ENCODE assay signal across 2 cellular contexts in genomic region chr7:92131764-92132330, GRCh38.
TF ChIP-seq lines count a peak whose summit lies in the region.

No MANE protein-coding gene starts in this region.

TF ChIP-seq in GM23338, 12 proteins besides CTCF, POLR2A, EP300 and RAD21:
- TF ChIP-seq NANOG (IDR thresholded peaks at IDR 0.05; ENCODE audit: borderline replicate concordance): no peak
- TF ChIP-seq ZNF331 (CRISPR knock-in tag; IDR thresholded peaks at IDR 0.05; ENCODE audit: low read depth): no peak
- TF ChIP-seq, protein P1, sequence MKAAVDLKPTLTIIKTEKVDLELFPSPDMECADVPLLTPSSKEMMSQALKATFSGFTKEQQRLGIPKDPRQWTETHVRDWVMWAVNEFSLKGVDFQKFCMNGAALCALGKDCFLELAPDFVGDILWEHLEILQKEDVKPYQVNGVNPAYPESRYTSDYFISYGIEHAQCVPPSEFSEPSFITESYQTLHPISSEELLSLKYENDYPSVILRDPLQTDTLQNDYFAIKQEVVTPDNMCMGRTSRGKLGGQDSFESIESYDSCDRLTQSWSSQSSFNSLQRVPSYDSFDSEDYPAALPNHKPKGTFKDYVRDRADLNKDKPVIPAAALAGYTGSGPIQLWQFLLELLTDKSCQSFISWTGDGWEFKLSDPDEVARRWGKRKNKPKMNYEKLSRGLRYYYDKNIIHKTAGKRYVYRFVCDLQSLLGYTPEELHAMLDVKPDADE (IDR thresholded peaks at IDR 0.05): no peak
- no peak for TF ChIP-seq POLR2AphosphoS5 (IDR thresholded peaks at IDR 0.05; ENCODE audit: low read depth)
- no peak for TF ChIP-seq ZNF462 (CRISPR knock-in tag; IDR thresholded peaks at IDR 0.05)
- TF ChIP-seq CREB1 (CRISPR knock-in tag; IDR thresholded peaks at IDR 0.05; ENCODE audit: low read depth): no peak
- TF ChIP-seq ZNF114 (CRISPR knock-in tag; IDR thresholded peaks at IDR 0.05): no peak
- TF ChIP-seq, protein P2, sequence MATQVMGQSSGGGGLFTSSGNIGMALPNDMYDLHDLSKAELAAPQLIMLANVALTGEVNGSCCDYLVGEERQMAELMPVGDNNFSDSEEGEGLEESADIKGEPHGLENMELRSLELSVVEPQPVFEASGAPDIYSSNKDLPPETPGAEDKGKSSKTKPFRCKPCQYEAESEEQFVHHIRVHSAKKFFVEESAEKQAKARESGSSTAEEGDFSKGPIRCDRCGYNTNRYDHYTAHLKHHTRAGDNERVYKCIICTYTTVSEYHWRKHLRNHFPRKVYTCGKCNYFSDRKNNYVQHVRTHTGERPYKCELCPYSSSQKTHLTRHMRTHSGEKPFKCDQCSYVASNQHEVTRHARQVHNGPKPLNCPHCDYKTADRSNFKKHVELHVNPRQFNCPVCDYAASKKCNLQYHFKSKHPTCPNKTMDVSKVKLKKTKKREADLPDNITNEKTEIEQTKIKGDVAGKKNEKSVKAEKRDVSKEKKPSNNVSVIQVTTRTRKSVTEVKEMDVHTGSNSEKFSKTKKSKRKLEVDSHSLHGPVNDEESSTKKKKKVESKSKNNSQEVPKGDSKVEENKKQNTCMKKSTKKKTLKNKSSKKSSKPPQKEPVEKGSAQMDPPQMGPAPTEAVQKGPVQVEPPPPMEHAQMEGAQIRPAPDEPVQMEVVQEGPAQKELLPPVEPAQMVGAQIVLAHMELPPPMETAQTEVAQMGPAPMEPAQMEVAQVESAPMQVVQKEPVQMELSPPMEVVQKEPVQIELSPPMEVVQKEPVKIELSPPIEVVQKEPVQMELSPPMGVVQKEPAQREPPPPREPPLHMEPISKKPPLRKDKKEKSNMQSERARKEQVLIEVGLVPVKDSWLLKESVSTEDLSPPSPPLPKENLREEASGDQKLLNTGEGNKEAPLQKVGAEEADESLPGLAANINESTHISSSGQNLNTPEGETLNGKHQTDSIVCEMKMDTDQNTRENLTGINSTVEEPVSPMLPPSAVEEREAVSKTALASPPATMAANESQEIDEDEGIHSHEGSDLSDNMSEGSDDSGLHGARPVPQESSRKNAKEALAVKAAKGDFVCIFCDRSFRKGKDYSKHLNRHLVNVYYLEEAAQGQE (IDR thresholded peaks at IDR 0.05; ENCODE audit: unreplicated experiment): no peak

TF ChIP-seq in H1, 55 proteins besides CTCF, POLR2A, EP300 and RAD21:
- TF ChIP-seq CHD1 (IDR thresholded peaks at IDR 0.05; ENCODE audit: low read depth, low read length) (no peak), KDM1A (IDR thresholded peaks at IDR 0.05; ENCODE audit: borderline replicate concordance, low read length) (no peak), POU5F1 (IDR thresholded peaks at IDR 0.05; ENCODE audit: low read depth, low read length) (no peak), CHD7 (IDR thresholded peaks at IDR 0.05; ENCODE audit: insufficient replicate concordance, low read length) (no peak), ASH2L (IDR thresholded peaks at IDR 0.05; ENCODE audit: low read length) (no peak), SIRT6 (IDR thresholded peaks at IDR 0.05; ENCODE audit: low read length) (no peak)
- TF ChIP-seq, protein P3, sequence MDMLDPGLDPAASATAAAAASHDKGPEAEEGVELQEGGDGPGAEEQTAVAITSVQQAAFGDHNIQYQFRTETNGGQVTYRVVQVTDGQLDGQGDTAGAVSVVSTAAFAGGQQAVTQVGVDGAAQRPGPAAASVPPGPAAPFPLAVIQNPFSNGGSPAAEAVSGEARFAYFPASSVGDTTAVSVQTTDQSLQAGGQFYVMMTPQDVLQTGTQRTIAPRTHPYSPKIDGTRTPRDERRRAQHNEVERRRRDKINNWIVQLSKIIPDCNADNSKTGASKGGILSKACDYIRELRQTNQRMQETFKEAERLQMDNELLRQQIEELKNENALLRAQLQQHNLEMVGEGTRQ (IDR thresholded peaks at IDR 0.05; ENCODE audit: low read length): no peak
